Comparison of ENCODE assay signal across 10 cellular contexts in genomic region chr15:25136119-25136518, GRCh38.
A peak's percentile ranks its signal among the peaks of the same experiment; 100 is the strongest.
DNase-seq lines count a peak whose midpoint lies in the region; ATAC-seq and TF ChIP-seq lines count a peak whose summit lies in the region.
"Had no signal": no experiment of that assay in that cellular context is flagged by ENCODE, and none has a peak within 500 bp of the region (broad histone marks: within the 10 kb centered on the region; RNA-seq: fewer than 3 reads in every experiment).

No MANE protein-coding gene starts in this region.

- TF ChIP-seq CTCF in GM06990 (IDR thresholded peaks at IDR 0.05; ENCODE audit: insufficient read depth, low read length, poor library complexity, severe bottlenecking) (peak; percentile 8), SK-N-SH (IDR thresholded peaks at IDR 0.05) (peak; percentile 47), left ventricle myocardium inferior (IDR thresholded peaks at IDR 0.05; ENCODE audit: borderline replicate concordance) (peak; percentile 54)

- peak; percentile 54 for TF ChIP-seq RAD21 in SK-N-SH (IDR thresholded peaks at IDR 0.05; ENCODE audit: low read length)

- no peak overlapping the region for H3K9ac ChIP-seq in SK-N-SH

- no peaks in the 10 kb centered on the region for H4K20me1 ChIP-seq in SK-N-SH (ENCODE audit: insufficient read depth)

- CTCF ChIA-PET in SK-N-SH (lab: Yijun Ruan, JAX) = interaction anchor here (0.9 to 1.5 kb wide), 2 partner anchors 304 to 365 kb away, joined by 3 to 5 read pairs; no protein-coding TSS in a partner anchor

- 33% methylated on average over 3 of the region's 3 CpGs for WGBS in SK-N-SH (ENCODE audit: low lambda C conversion rate)

- no peaks in the 10 kb centered on the region for H3K27me3 Mint-ChIP-seq in activated T-helper 1 cell treated with anti-CD3 and anti-CD28 coated beads, Interleukin-12 subunit alpha, Interleukin-12 subunit beta, Interleukin-2, Interleukin-4 antibody, amounts not matched to agents 30 ng/mL and 10 ng/mL and 1 ng/mL, durations not matched to agents 14 hours and 24 hours and 36 hours (ENCODE audit: insufficient read depth)
- no peaks in the 10 kb centered on the region for H3K27me3 Mint-ChIP-seq in activated T-cell treated with anti-CD3 and anti-CD28 coated beads, Interleukin-2, amount 50 U/mL, for 24 hours

- H3K27ac Mint-ChIP-seq in activated T-helper 1 cell treated with anti-CD3 and anti-CD28 coated beads, Interleukin-12 subunit alpha, Interleukin-12 subunit beta, Interleukin-2, Interleukin-4 antibody, amounts not matched to agents 30 ng/mL and 10 ng/mL and 1 ng/mL, durations not matched to agents 14 hours and 24 hours and 36 hours = no peak overlapping the region
- no peak overlapping the region for H3K27ac Mint-ChIP-seq in activated T-cell treated with anti-CD3 and anti-CD28 coated beads, Interleukin-2, amount 50 U/mL, for 24 hours
- H3K27ac Mint-ChIP-seq: nephron had no signal

- in situ Hi-C loops in ACHN (cut with HindIII; ENCODE audit: low pct_ligation_motif_present, low pct_unique_long_range_greater_than_20kb, low sequenced_read_pairs) = no loop called here

- H2AFZ ChIP-seq in SK-N-SH (ENCODE audit: low read depth) = no peak overlapping the region

- no peak overlapping the region for H3K27ac ChIP-seq in SK-N-SH (ENCODE audit: low read depth in 2 of 2, low read length in 1 of 2)
- no peak overlapping the region for H3K27ac ChIP-seq in left ventricle myocardium inferior (replicated peaks)
- H3K27ac ChIP-seq: esophagus muscularis mucosa had no signal

- H3K9me3 Mint-ChIP-seq in activated T-helper 1 cell treated with anti-CD3 and anti-CD28 coated beads, Interleukin-12 subunit alpha, Interleukin-12 subunit beta, Interleukin-2, Interleukin-4 antibody, amounts not matched to agents 30 ng/mL and 10 ng/mL and 1 ng/mL, durations not matched to agents 14 hours and 24 hours and 36 hours = peaks cover 33% of the 10 kb centered on the region
- peaks cover 46% of the 10 kb centered on the region for H3K9me3 Mint-ChIP-seq in activated T-cell treated with anti-CD3 and anti-CD28 coated beads, Interleukin-2, amount 50 U/mL, for 24 hours

- intact Hi-C loops in left ventricle myocardium inferior (cut with micrococcal nuclease) = no loop called here
- intact Hi-C loops in activated T-helper 1 cell treated with anti-CD3 and anti-CD28 coated beads, Interleukin-12 subunit alpha, Interleukin-12 subunit beta, Interleukin-2, Interleukin-4 antibody, amounts not matched to agents 30 ng/mL and 10 ng/mL and 1 ng/mL, durations not matched to agents 14 hours and 24 hours and 36 hours (cut with micrococcal nuclease) = no loop called here

- H3K4me2 ChIP-seq in SK-N-SH = no peak overlapping the region

- DNase-seq in ACHN = peak; percentile 19
- no peak for DNase-seq in GM06990 (ENCODE audit: extremely low read depth, insufficient read length)
- DNase-seq in SK-N-SH = peak; percentile 2
- DNase-seq in left ventricle myocardium inferior = no peak
- DNase-seq in activated T-helper 1 cell treated with anti-CD3 and anti-CD28 coated beads, Interleukin-12 subunit alpha, Interleukin-12 subunit beta, Interleukin-2, Interleukin-4 antibody, amounts not matched to agents 30 ng/mL and 10 ng/mL and 1 ng/mL, durations not matched to agents 14 hours and 24 hours and 36 hours (ENCODE audit: low spot score) = no peak
- DNase-seq in NCI-H128 (lab: John Stamatoyannopoulos, UW; ENCODE audit: unreplicated experiment) = no peak
- no peak for DNase-seq in activated T-cell treated with anti-CD3 and anti-CD28 coated beads, Interleukin-2, amount 50 U/mL, for 24 hours

- H3K4me3 ChIP-seq in GM06990 (replicated peaks; ENCODE audit: low read depth, low read length) = no peak overlapping the region
- no peak overlapping the region; a peak in 1 of 4 replicates for H3K4me3 ChIP-seq in SK-N-SH (ENCODE audit: low read depth in 2 of 2, low read length in 1 of 2)
- no peak overlapping the region for H3K4me3 ChIP-seq in left ventricle myocardium inferior
- H3K4me3 ChIP-seq: esophagus muscularis mucosa had no signal

- no peaks in the 10 kb centered on the region for H3K9me3 ChIP-seq in SK-N-SH
- peaks cover 65% of the 10 kb centered on the region for H3K9me3 ChIP-seq in left ventricle myocardium inferior (replicated peaks)

- no peak for TF ChIP-seq EP300 in SK-N-SH (IDR thresholded peaks at IDR 0.05; ENCODE audit: borderline replicate concordance in 1 of 2, low read depth in 1 of 2, low read length in 1 of 2)

- H3K4me1 ChIP-seq in SK-N-SH (ENCODE audit: control insufficient read depth in 1 of 2, insufficient read depth in 2 of 2, low read depth in 1 of 2, low read length in 1 of 2) = no peaks in the 10 kb centered on the region; a peak in 1 of 4 replicates
- H3K4me1 ChIP-seq in left ventricle myocardium inferior = peaks cover 10% of the 10 kb centered on the region
- H3K4me1 ChIP-seq: esophagus muscularis mucosa had no signal

- H3K36me3 Mint-ChIP-seq in activated T-helper 1 cell treated with anti-CD3 and anti-CD28 coated beads, Interleukin-12 subunit alpha, Interleukin-12 subunit beta, Interleukin-2, Interleukin-4 antibody, amounts not matched to agents 30 ng/mL and 10 ng/mL and 1 ng/mL, durations not matched to agents 14 hours and 24 hours and 36 hours (ENCODE audit: low read depth) = no peaks in the 10 kb centered on the region
- peaks cover 5% of the 10 kb centered on the region for H3K36me3 Mint-ChIP-seq in activated T-cell treated with anti-CD3 and anti-CD28 coated beads, Interleukin-2, amount 50 U/mL, for 24 hours (ENCODE audit: low read depth)

- no peaks in the 10 kb centered on the region; the same call in 1 of the 2 replicates for H3K9me2 ChIP-seq in SK-N-SH

- no peak for ATAC-seq in HG03469 (IDR thresholded peaks at IDR 0.05; ENCODE audit: unreplicated experiment)

- H3K79me2 ChIP-seq in SK-N-SH (ENCODE audit: insufficient read depth) = no peaks in the 10 kb centered on the region

- H3K27me3 ChIP-seq in GM06990 (replicated peaks; ENCODE audit: control insufficient read depth, insufficient read depth, low read length) (no peaks in the 10 kb centered on the region), SK-N-SH (ENCODE audit: insufficient read depth) (no peaks in the 10 kb centered on the region), left ventricle myocardium inferior (ENCODE audit: low read depth) (no peaks in the 10 kb centered on the region)
- H3K27me3 ChIP-seq: esophagus muscularis mucosa had no signal

- H3K36me3 ChIP-seq in GM06990 (ENCODE audit: control insufficient read depth, insufficient read depth, low read length) (no peaks in the 10 kb centered on the region), SK-N-SH (replicated peaks in 1 of 2; ENCODE audit: control insufficient read depth in 1 of 2, insufficient read depth in 2 of 2, low read length in 1 of 2) (no peaks in the 10 kb centered on the region), left ventricle myocardium inferior (no peaks in the 10 kb centered on the region)
- H3K36me3 ChIP-seq: esophagus muscularis mucosa had no signal

- POLR2A ChIA-PET in SK-N-SH (lab: Yijun Ruan, JAX) = no interaction called here

- no peaks in the 10 kb centered on the region for H3K4me1 Mint-ChIP-seq in activated T-helper 1 cell treated with anti-CD3 and anti-CD28 coated beads, Interleukin-12 subunit alpha, Interleukin-12 subunit beta, Interleukin-2, Interleukin-4 antibody, amounts not matched to agents 30 ng/mL and 10 ng/mL and 1 ng/mL, durations not matched to agents 14 hours and 24 hours and 36 hours (ENCODE audit: low read depth)
- no peaks in the 10 kb centered on the region for H3K4me1 Mint-ChIP-seq in activated T-cell treated with anti-CD3 and anti-CD28 coated beads, Interleukin-2, amount 50 U/mL, for 24 hours (ENCODE audit: low read depth)

- H3F3A ChIP-seq in SK-N-SH (replicated peaks; ENCODE audit: insufficient read depth) = no peaks in the 10 kb centered on the region

- no peak overlapping the region for H3K4me3 Mint-ChIP-seq in activated T-helper 1 cell treated with anti-CD3 and anti-CD28 coated beads, Interleukin-12 subunit alpha, Interleukin-12 subunit beta, Interleukin-2, Interleukin-4 antibody, amounts not matched to agents 30 ng/mL and 10 ng/mL and 1 ng/mL, durations not matched to agents 14 hours and 24 hours and 36 hours
- no peak overlapping the region for H3K4me3 Mint-ChIP-seq in activated T-cell treated with anti-CD3 and anti-CD28 coated beads, Interleukin-2, amount 50 U/mL, for 24 hours
- H3K4me3 Mint-ChIP-seq: nephron had no signal

TF ChIP-seq in SK-N-SH, 30 proteins besides CTCF, POLR2A, EP300 and RAD21:
- TF ChIP-seq FOSL2 (IDR thresholded peaks at IDR 0.05; ENCODE audit: borderline replicate concordance, low read depth) (no peak), MEF2A (IDR thresholded peaks at IDR 0.05; ENCODE audit: borderline replicate concordance, low read depth) (no peak), SMC3 (IDR thresholded peaks at IDR 0.05; ENCODE audit: low read depth, low read length) (peak; percentile 44)

Comparison
In these comparisons a context has a peak if more than half of its experiments do, and no peak if none do; other contexts are left out.
1. DNase-seq: peak in ACHN (single experiment) and SK-N-SH (single experiment); none in GM06990 (single experiment), left ventricle myocardium inferior (single experiment), activated T-helper 1 cell treated with anti-CD3 and anti-CD28 coated beads, Interleukin-12 subunit alpha, Interleukin-12 subunit beta, Interleukin-2, Interleukin-4 antibody, amounts not matched to agents 30 ng/mL and 10 ng/mL and 1 ng/mL, durations not matched to agents 14 hours and 24 hours and 36 hours (single experiment), NCI-H128 (single experiment) and activated T-cell treated with anti-CD3 and anti-CD28 coated beads, Interleukin-2, amount 50 U/mL, for 24 hours (single experiment).
2. Peak in every context shown above with its lines, with median percentiles within 50 percentile points of each other: CTCF ChIP-seq.